1 cellular context compared by ENCODE assay signal in the genomic region with DNA sequence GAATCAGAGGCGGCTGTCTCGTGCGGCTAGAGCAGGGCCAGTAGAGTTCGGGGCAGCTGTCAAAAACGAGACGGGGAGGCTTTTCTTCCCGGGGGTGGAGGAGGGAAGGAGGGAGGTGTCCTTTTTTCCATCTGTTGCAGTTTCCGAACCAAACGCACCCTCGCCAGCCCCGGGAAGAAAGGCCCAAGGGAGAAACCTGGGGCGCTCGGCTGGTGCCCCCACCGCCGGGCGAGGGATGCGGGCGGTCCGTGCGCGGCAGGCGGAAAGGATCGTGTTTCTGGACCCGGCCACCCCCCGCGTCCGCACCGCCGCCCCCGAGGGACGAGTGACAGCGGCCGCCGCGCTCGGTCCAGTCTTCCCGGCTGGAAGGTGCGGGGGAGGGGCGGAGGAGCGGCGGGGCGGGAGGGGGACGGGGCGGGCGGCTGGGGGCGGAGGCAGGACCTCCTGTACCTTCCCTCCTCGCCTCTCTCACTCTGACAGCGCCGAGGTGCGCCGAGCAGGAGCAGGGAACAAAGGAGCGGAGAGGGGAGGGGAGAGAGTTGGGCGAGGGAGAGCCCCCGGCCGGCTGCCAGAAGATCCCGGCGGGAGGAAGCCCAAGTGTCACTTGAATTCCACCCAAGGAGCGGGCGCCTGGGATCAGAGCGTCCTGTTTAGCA.
TF ChIP-seq lines count a peak whose summit lies in the region.

Gene TGIF1 (plus strand): TSS at position 471 of the 656 bp plus-strand sequence. CDS start 318 bp downstream, outside the sequence.

TF ChIP-seq in K562, 482 proteins besides CTCF, POLR2A, EP300 and RAD21 (continued from another document):
- TF ChIP-seq, protein P1, sequence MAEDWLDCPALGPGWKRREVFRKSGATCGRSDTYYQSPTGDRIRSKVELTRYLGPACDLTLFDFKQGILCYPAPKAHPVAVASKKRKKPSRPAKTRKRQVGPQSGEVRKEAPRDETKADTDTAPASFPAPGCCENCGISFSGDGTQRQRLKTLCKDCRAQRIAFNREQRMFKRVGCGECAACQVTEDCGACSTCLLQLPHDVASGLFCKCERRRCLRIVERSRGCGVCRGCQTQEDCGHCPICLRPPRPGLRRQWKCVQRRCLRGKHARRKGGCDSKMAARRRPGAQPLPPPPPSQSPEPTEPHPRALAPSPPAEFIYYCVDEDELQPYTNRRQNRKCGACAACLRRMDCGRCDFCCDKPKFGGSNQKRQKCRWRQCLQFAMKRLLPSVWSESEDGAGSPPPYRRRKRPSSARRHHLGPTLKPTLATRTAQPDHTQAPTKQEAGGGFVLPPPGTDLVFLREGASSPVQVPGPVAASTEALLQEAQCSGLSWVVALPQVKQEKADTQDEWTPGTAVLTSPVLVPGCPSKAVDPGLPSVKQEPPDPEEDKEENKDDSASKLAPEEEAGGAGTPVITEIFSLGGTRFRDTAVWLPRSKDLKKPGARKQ (CRISPR knock-in tag; IDR thresholded peaks at IDR 0.05), result no peak
- TF ChIP-seq CBX5 (IDR thresholded peaks at IDR 0.05; ENCODE audit: borderline replicate concordance, low read depth), result no peak
- TF ChIP-seq, protein P2, sequence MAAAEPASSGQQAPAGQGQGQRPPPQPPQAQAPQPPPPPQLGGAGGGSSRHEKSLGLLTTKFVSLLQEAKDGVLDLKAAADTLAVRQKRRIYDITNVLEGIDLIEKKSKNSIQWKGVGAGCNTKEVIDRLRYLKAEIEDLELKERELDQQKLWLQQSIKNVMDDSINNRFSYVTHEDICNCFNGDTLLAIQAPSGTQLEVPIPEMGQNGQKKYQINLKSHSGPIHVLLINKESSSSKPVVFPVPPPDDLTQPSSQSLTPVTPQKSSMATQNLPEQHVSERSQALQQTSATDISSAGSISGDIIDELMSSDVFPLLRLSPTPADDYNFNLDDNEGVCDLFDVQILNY (CRISPR knock-in tag; IDR thresholded peaks at IDR 0.05), result no peak
- TF ChIP-seq, protein P3, sequence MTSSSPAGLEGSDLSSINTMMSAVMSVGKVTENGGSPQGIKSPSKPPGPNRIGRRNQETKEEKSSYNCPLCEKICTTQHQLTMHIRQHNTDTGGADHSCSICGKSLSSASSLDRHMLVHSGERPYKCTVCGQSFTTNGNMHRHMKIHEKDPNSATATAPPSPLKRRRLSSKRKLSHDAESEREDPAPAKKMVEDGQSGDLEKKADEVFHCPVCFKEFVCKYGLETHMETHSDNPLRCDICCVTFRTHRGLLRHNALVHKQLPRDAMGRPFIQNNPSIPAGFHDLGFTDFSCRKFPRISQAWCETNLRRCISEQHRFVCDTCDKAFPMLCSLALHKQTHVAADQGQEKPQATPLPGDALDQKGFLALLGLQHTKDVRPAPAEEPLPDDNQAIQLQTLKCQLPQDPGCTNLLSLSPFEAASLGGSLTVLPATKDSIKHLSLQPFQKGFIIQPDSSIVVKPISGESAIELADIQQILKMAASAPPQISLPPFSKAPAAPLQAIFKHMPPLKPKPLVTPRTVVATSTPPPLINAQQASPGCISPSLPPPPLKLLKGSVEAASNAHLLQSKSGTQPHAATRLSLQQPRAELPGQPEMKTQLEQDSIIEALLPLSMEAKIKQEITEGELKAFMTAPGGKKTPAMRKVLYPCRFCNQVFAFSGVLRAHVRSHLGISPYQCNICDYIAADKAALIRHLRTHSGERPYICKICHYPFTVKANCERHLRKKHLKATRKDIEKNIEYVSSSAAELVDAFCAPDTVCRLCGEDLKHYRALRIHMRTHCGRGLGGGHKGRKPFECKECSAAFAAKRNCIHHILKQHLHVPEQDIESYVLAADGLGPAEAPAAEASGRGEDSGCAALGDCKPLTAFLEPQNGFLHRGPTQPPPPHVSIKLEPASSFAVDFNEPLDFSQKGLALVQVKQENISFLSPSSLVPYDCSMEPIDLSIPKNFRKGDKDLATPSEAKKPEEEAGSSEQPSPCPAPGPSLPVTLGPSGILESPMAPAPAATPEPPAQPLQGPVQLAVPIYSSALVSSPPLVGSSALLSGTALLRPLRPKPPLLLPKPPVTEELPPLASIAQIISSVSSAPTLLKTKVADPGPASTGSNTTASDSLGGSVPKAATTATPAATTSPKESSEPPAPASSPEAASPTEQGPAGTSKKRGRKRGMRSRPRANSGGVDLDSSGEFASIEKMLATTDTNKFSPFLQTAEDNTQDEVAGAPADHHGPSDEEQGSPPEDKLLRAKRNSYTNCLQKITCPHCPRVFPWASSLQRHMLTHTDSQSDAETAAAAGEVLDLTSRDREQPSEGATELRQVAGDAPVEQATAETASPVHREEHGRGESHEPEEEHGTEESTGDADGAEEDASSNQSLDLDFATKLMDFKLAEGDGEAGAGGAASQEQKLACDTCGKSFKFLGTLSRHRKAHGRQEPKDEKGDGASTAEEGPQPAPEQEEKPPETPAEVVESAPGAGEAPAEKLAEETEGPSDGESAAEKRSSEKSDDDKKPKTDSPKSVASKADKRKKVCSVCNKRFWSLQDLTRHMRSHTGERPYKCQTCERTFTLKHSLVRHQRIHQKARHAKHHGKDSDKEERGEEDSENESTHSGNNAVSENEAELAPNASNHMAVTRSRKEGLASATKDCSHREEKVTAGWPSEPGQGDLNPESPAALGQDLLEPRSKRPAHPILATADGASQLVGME (CRISPR knock-in tag; IDR thresholded peaks at IDR 0.05), result peak; percentile 15; the same call in 1 of the 2 replicates
- TF ChIP-seq, protein P4, sequence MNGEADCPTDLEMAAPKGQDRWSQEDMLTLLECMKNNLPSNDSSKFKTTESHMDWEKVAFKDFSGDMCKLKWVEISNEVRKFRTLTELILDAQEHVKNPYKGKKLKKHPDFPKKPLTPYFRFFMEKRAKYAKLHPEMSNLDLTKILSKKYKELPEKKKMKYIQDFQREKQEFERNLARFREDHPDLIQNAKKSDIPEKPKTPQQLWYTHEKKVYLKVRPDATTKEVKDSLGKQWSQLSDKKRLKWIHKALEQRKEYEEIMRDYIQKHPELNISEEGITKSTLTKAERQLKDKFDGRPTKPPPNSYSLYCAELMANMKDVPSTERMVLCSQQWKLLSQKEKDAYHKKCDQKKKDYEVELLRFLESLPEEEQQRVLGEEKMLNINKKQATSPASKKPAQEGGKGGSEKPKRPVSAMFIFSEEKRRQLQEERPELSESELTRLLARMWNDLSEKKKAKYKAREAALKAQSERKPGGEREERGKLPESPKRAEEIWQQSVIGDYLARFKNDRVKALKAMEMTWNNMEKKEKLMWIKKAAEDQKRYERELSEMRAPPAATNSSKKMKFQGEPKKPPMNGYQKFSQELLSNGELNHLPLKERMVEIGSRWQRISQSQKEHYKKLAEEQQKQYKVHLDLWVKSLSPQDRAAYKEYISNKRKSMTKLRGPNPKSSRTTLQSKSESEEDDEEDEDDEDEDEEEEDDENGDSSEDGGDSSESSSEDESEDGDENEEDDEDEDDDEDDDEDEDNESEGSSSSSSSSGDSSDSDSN (IDR thresholded peaks at IDR 0.05; ENCODE audit: borderline replicate concordance in 1 of 2, low read depth in 2 of 2, low read length in 2 of 2), result peak; percentile 80 to 85; a peak in 3 of 4 replicates
- no peak for TF ChIP-seq ZNF778 (CRISPR knock-in tag; IDR thresholded peaks at IDR 0.05)
- TF ChIP-seq ZNF175 (CRISPR knock-in tag; IDR thresholded peaks at IDR 0.05; ENCODE audit: low read depth), result no peak
- peak; percentile 78; the same call in 1 of the 2 replicates for TF ChIP-seq PHB (CRISPR knock-in tag; IDR thresholded peaks at IDR 0.05)
- TF ChIP-seq ETS2 (tag; IDR thresholded peaks at IDR 0.05; ENCODE audit: borderline replicate concordance, poor library complexity, severe bottlenecking), result no peak
TF ChIP-seq in K562: peak in this region for 79.
